Comparison of ENCODE assay signal across 8 cellular contexts in genomic region chr18:47163241-47163640, GRCh38. TPM values are rescaled to one million over a fixed set of nuclear protein-coding genes. Genes with fewer than 3 reads are reported as not detected.
DNase-seq lines count a peak whose midpoint lies in the region; ATAC-seq lines count a peak whose summit lies in the region.

No MANE protein-coding gene starts in this region.

- no peaks in the 10 kb centered on the region for H3K9me3 Mint-ChIP-seq in activated T-cell treated with anti-CD3 and anti-CD28 coated beads, Interleukin-2, amount 50 U/mL, for 72 hours
- no peaks in the 10 kb centered on the region for H3K9me3 Mint-ChIP-seq in stimulated activated effector memory CD8-positive, alpha-beta T cell treated with anti-CD3 and anti-CD28 coated beads, Interleukin-12 subunit alpha, Interleukin-12 subunit beta, amount 100 ng/mL, for 72 hours

- no peak for DNase-seq in activated T-cell treated with anti-CD3 and anti-CD28 coated beads, Interleukin-2, amount 50 U/mL, for 72 hours
- DNase-seq in activated T-cell treated with anti-CD3 and anti-CD28 coated beads, Interleukin-2, amount 50 U/mL, for 1 hour: no peak
- DNase-seq in T-helper 17 cell (no peak), amygdala (lab: John Stamatoyannopoulos, UW) (no peak), hippocampal formation (lab: John Stamatoyannopoulos, UW) (no peak)
- DNase-seq in stimulated activated effector memory CD8-positive, alpha-beta T cell treated with anti-CD3 and anti-CD28 coated beads, Interleukin-12 subunit alpha, Interleukin-12 subunit beta, amount 100 ng/mL, for 72 hours (ENCODE audit: low spot score in 2 of 2): no peak
- DNase-seq in activated CD8-positive, alpha-beta memory T cell treated with anti-CD3 and anti-CD28 coated beads for 24 hours: no peak

- no peaks in the 10 kb centered on the region for H3K27me3 Mint-ChIP-seq in activated T-cell treated with anti-CD3 and anti-CD28 coated beads, Interleukin-2, amount 50 U/mL, for 72 hours (ENCODE audit: low read depth)
- H3K27me3 Mint-ChIP-seq in T-helper 17 cell: no peaks in the 10 kb centered on the region

- ATAC-seq in activated T-cell treated with anti-CD3 and anti-CD28 coated beads, Interleukin-2, amount 50 U/mL, for 72 hours (replicated peaks in 1 of 2): peak; percentile 74 to 93
- ATAC-seq in HG02938 (IDR thresholded peaks at IDR 0.05; ENCODE audit: unreplicated experiment) (peak; percentile 80), T-helper 17 cell (peak; percentile 49)
- peak; percentile 95 for ATAC-seq in stimulated activated effector memory CD8-positive, alpha-beta T cell treated with anti-CD3 and anti-CD28 coated beads, Interleukin-12 subunit alpha, Interleukin-12 subunit beta, amount 100 ng/mL, for 72 hours

- H3K4me1 Mint-ChIP-seq in activated T-cell treated with anti-CD3 and anti-CD28 coated beads, Interleukin-2, amount 50 U/mL, for 72 hours (ENCODE audit: low read depth): peaks cover 35% of the 10 kb centered on the region
- peaks cover 13% of the 10 kb centered on the region for H3K4me1 Mint-ChIP-seq in T-helper 17 cell
- H3K4me1 Mint-ChIP-seq in stimulated activated effector memory CD8-positive, alpha-beta T cell treated with anti-CD3 and anti-CD28 coated beads, Interleukin-12 subunit alpha, Interleukin-12 subunit beta, amount 100 ng/mL, for 72 hours: peaks cover 17% of the 10 kb centered on the region

- peak overlapping the region in 1 of 2 donors; percentile 22 for H3K4me3 Mint-ChIP-seq in activated T-cell treated with anti-CD3 and anti-CD28 coated beads, Interleukin-2, amount 50 U/mL, for 72 hours
- no peak overlapping the region for H3K4me3 Mint-ChIP-seq in T-helper 17 cell
- no peak overlapping the region for H3K4me3 Mint-ChIP-seq in stimulated activated effector memory CD8-positive, alpha-beta T cell treated with anti-CD3 and anti-CD28 coated beads, Interleukin-12 subunit alpha, Interleukin-12 subunit beta, amount 100 ng/mL, for 72 hours

- peak overlapping the region; percentile 65 for H3K27ac Mint-ChIP-seq in activated T-cell treated with anti-CD3 and anti-CD28 coated beads, Interleukin-2, amount 50 U/mL, for 72 hours
- no peak overlapping the region for H3K27ac Mint-ChIP-seq in T-helper 17 cell
- no peak overlapping the region for H3K27ac Mint-ChIP-seq in stimulated activated effector memory CD8-positive, alpha-beta T cell treated with anti-CD3 and anti-CD28 coated beads, Interleukin-12 subunit alpha, Interleukin-12 subunit beta, amount 100 ng/mL, for 72 hours

- peaks cover 0 to 3% of the 10 kb centered on the region in 2 donors for H3K36me3 Mint-ChIP-seq in activated T-cell treated with anti-CD3 and anti-CD28 coated beads, Interleukin-2, amount 50 U/mL, for 72 hours (ENCODE audit: insufficient read depth in 2 of 2)
- no peaks in the 10 kb centered on the region for H3K36me3 Mint-ChIP-seq in T-helper 17 cell (ENCODE audit: low read depth)
- H3K36me3 Mint-ChIP-seq in stimulated activated effector memory CD8-positive, alpha-beta T cell treated with anti-CD3 and anti-CD28 coated beads, Interleukin-12 subunit alpha, Interleukin-12 subunit beta, amount 100 ng/mL, for 72 hours: peaks cover 20% of the 10 kb centered on the region

- H3K9me3 ChIP-seq in T-helper 17 cell (ENCODE audit: control insufficient read depth, low read length, poor library complexity, severe bottlenecking): no peaks in the 10 kb centered on the region

RNA-seq across cellular contexts. Expression of gene IER3IP1, which starts 12.9 kb away (rescaled TPM):
- 10 to 100 TPM; 13.3 to 14.4 TPM for total RNA-seq in activated T-cell treated with anti-CD3 and anti-CD28 coated beads, Interleukin-2, amount 50 U/mL, for 72 hours
- 1 to 10 TPM; 4.9 to 5.0 TPM for total RNA-seq in T-helper 17 cell

RNA-seq across cellular contexts. Expression of gene HDHD2, which starts 12.9 kb away (rescaled TPM):
- total RNA-seq in activated T-cell treated with anti-CD3 and anti-CD28 coated beads, Interleukin-2, amount 50 U/mL, for 72 hours: 10 to 100 TPM; 31.9 to 47.1 TPM
- total RNA-seq in T-helper 17 cell: 10 to 100 TPM; 16.6 to 23.5 TPM
